ENCODE assay signal across 1 cellular context in genomic region chr9:128067622-128067897, GRCh38.
TF ChIP-seq lines count a peak whose summit lies in the region.

No MANE protein-coding gene starts in this region.

TF ChIP-seq in H1, 55 proteins besides CTCF, POLR2A, EP300 and RAD21:
- peak; percentile 37; the same call in 1 of the 2 replicates for TF ChIP-seq RFX5 (IDR thresholded peaks at IDR 0.05; ENCODE audit: borderline replicate concordance, low read depth, low read length)
- 0 out of 2 replicates have a peak, but pooled peaks have one; percentile 25 for TF ChIP-seq SP2 (IDR thresholded peaks at IDR 0.05; ENCODE audit: low read length)
- TF ChIP-seq SIN3A (conservative IDR thresholded peaks at IDR 0.05 in 1 of 2, IDR thresholded peaks at IDR 0.05 in 1 of 2; ENCODE audit: low read depth in 1 of 2, low read length in 2 of 2), result 0 out of 4 replicates have a peak, but pooled peaks of 1 of the 2 experiments have one; percentile 4
- TF ChIP-seq SP4 (IDR thresholded peaks at IDR 0.05; ENCODE audit: low read length), result peak; percentile 88
- no peak for TF ChIP-seq GABPA (IDR thresholded peaks at IDR 0.05; ENCODE audit: borderline replicate concordance, insufficient read depth, low read length)
- no peak for TF ChIP-seq CREB1 (IDR thresholded peaks at IDR 0.05)
